21 cellular contexts compared by ENCODE assay signal in the genomic region with DNA sequence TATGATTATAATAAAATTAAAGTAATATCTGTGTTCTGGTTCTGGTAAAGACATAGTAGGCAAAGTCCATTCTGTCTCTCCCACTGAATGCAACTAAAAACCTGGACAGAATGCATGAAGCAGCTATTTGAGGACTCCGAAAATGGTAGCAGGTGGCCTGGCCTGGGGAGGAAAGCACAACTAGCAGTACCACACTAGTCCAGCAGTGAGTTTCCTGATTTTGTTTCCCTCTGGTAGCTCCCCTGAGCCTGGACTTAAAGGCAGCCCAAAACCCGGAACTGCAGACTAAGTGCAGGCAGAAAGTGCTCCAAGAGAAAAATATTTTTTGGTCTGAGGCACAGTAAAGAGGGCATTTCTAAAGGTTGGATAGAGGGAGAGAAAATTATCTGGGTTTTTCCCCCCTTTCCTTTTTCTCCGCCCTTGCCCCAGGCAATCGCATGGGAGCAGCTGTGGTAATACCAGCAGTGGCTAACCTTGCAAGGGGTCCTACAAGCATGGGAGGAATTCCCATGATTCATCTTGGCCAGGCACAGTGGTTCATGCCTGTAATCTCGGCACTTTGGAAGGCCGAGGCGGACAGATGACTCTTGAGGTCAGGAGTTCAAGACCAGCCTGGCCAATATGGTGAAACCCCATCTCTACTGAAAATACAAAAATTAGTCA. TPM values are rescaled to one million over a fixed set of nuclear protein-coding genes. Genes with fewer than 3 reads are reported as not detected.
DNase-seq lines count a peak whose midpoint lies in the region; ATAC-seq and TF ChIP-seq lines count a peak whose summit lies in the region.
"Had no signal": no experiment of that assay in that cellular context is flagged by ENCODE, and none has a peak within 500 bp of the region (broad histone marks: within the 10 kb centered on the region; RNA-seq: fewer than 3 reads in every experiment).

No MANE protein-coding gene starts in this region.

- no peak for TF ChIP-seq POLR2A in IMR-90 (IDR thresholded peaks at IDR 0.05; ENCODE audit: low read depth, low read length)
- no peak for TF ChIP-seq POLR2A in spleen (IDR thresholded peaks at IDR 0.05)

- CTCF ChIA-PET in IMR-90 (lab: Yijun Ruan, JAX): no interaction called here

- no peak overlapping the region for H2BK120ac ChIP-seq in IMR-90 (ENCODE audit: low read depth, low read length)

- H2BK20ac ChIP-seq in IMR-90 (ENCODE audit: low read depth, low read length): no peak overlapping the region

- no peak overlapping the region for H2AFZ ChIP-seq in IMR-90 (replicated peaks; ENCODE audit: low read length, poor library complexity)

- DNase-seq in AG20443 (ENCODE audit: low spot score) (peak; percentile 10), IMR-90 (peak; percentile 28), astrocyte of the spinal cord (ENCODE audit: low read depth, low spot score) (peak; percentile 4), kidney tubule cell (ENCODE audit: low spot score) (peak; percentile 61), Right ventricle myocardium superior (no peak), spleen (no peak), SIG-M5 (lab: John Stamatoyannopoulos, UW) (no peak), H4 (ENCODE audit: low spot score) (no peak)
- DNase-seq: activated CD4-positive, alpha-beta T cell treated with anti-CD3 and anti-CD28 coated beads, Interleukin-2, amount 50 U/mL, for 1 hour; activated effector memory CD4-positive, alpha-beta T cell treated with anti-CD3 and anti-CD28 coated beads, Interleukin-2, amount 50 U/mL, for 16 hours; activated naive CD8-positive, alpha-beta T cell treated with anti-CD3 and anti-CD28 coated beads, Interleukin-2, amount 50 U/mL, for 24 hours; heart left ventricle; left ventricle myocardium superior; NCI-H1105 treated with DMSO at 0.1 percent for 48 hours; NCI-H2029 treated with DMSO at 0.1 percent for 48 hours; nephron progenitor cell; NK-92 treated with Interleukin-12 subunit alpha and Interleukin-12 subunit beta, amount 100 ng/mL, for 24 hours; WERI-Rb-1 had no signal

- H3K36me3 ChIP-seq in IMR-90 (ENCODE audit: control insufficient read depth, insufficient read depth, low read length) (peaks cover 6% of the 10 kb centered on the region), spleen (peaks cover 0 to 58% (median 25%) of the 10 kb centered on the region in 6 donors)
- H3K36me3 ChIP-seq: breast epithelium had no signal

- no peak for TF ChIP-seq CTCF in IMR-90 (conservative IDR thresholded peaks at IDR 0.05; ENCODE audit: low read depth, low read length)
- TF ChIP-seq CTCF in astrocyte of the spinal cord (IDR thresholded peaks at IDR 0.05; ENCODE audit: low read depth, low read length): no peak
- TF ChIP-seq CTCF in spleen (IDR thresholded peaks at IDR 0.05 in 8 of 11, conservative IDR thresholded peaks at IDR 0.05 in 3 of 11): no peak

- H3K9me1 ChIP-seq in IMR-90 (ENCODE audit: insufficient read depth, low read length): peaks cover 3% of the 10 kb centered on the region; the same call in 1 of the 2 replicates

- BruUV-seq in IMR-90 (replicated peaks; lab: Mats Ljungman, UMichigan): no TSS peak

- no peak overlapping the region for H3K9ac ChIP-seq in IMR-90 (ENCODE audit: low read depth, low read length)

- no peak overlapping the region for H3K4ac ChIP-seq in IMR-90 (ENCODE audit: low read depth, low read length)

- H3K23ac ChIP-seq in IMR-90 (ENCODE audit: low read depth, low read length): no peak overlapping the region

- no peak overlapping the region for H3K4me2 ChIP-seq in IMR-90 (ENCODE audit: low read depth, low read length)

- TF ChIP-seq RAD21 in IMR-90 (IDR thresholded peaks at IDR 0.05; ENCODE audit: low read length): no peak

- H2AK9ac ChIP-seq in IMR-90 (replicated peaks; ENCODE audit: low read depth, low read length, poor library complexity): no peak overlapping the region

- no peak overlapping the region for H3K56ac ChIP-seq in IMR-90 (ENCODE audit: extremely low read depth, insufficient read depth, low read length)

- no peak overlapping the region for H2BK15ac ChIP-seq in IMR-90 (ENCODE audit: low read depth, low read length)

- H3K4me1 ChIP-seq in IMR-90 (ENCODE audit: control insufficient read depth, insufficient read depth, low read length) (peaks cover 6% of the 10 kb centered on the region; the same call in 1 of the 2 replicates), spleen (peaks cover 0 to 14% (median 2%) of the 10 kb centered on the region in 6 donors)
- H3K4me1 ChIP-seq: breast epithelium had no signal

- no peak overlapping the region for H3K14ac ChIP-seq in IMR-90 (replicated peaks; ENCODE audit: low read depth, low read length)

- in situ Hi-C loops in IMR-90 (cut with MboI; ENCODE audit: low sequenced_read_pairs): no loop called here
- in situ Hi-C loops in astrocyte of the spinal cord (cut with HindIII; ENCODE audit: low sequenced_read_pairs): no loop called here

- H3K9me3 ChIP-seq in IMR-90 (ENCODE audit: control insufficient read depth, insufficient read depth, low read length): no peaks in the 10 kb centered on the region
- no peaks in the 10 kb centered on the region for H3K9me3 ChIP-seq in spleen
- H3K9me3 ChIP-seq: breast epithelium, heart left ventricle had no signal

- no peak overlapping the region for H3K18ac ChIP-seq in IMR-90 (ENCODE audit: low read depth, low read length)

- H2AK5ac ChIP-seq in IMR-90 (ENCODE audit: low read depth, low read length): no peak overlapping the region

- H3K4me3 ChIP-seq in IMR-90 (ENCODE audit: insufficient read depth, low read depth, low read length) (no peak overlapping the region), astrocyte of the spinal cord (ENCODE audit: low read depth, low read length) (no peak overlapping the region), spleen (no peak overlapping the region)
- H3K4me3 ChIP-seq: breast epithelium, heart left ventricle had no signal

- intact Hi-C loops in IMR-90 (cut with micrococcal nuclease): no loop called here
- intact Hi-C loops in Right ventricle myocardium superior (cut with DNase I): no loop called here
- intact Hi-C loops in spleen (cut with DNase I; ENCODE audit: low total_unique reads): no loop called here

- H3K27me3 ChIP-seq in IMR-90 (ENCODE audit: control insufficient read depth, insufficient read depth, low read length) (no peaks in the 10 kb centered on the region), spleen (replicated peaks in 1 of 7) (no peaks in the 10 kb centered on the region)
- H3K27me3 ChIP-seq: breast epithelium, heart left ventricle had no signal

- dilution Hi-C loops in IMR-90 (cut with HindIII; ENCODE audit: low sequenced_read_pairs, unreplicated experiment): no loop called here

- H4K91ac ChIP-seq in IMR-90 (ENCODE audit: insufficient read depth, low read depth, low read length): no peak overlapping the region

- peaks cover 14% of the 10 kb centered on the region for H4K20me1 ChIP-seq in IMR-90 (ENCODE audit: insufficient read depth, low read length)

- H4K8ac ChIP-seq in IMR-90 (ENCODE audit: low read depth in 2 of 2, low read length in 2 of 2): no peak overlapping the region

- no peak overlapping the region for H4K5ac ChIP-seq in IMR-90 (ENCODE audit: low read depth, low read length)

- peaks cover 27 to 58% of the 10 kb centered on the region in 2 experiments for H3K79me1 ChIP-seq in IMR-90 (ENCODE audit: low read depth in 1 of 2, low read length in 2 of 2)

- H3K27ac ChIP-seq in IMR-90 (ENCODE audit: insufficient read depth, low read length): no peak overlapping the region
- H3K27ac ChIP-seq in spleen: no peak overlapping the region
- H3K27ac ChIP-seq: breast epithelium, C4-2B, heart left ventricle, WERI-Rb-1 had no signal

- 57% methylated on average over 2 of the region's 7 CpGs; no CpG with 5 or more reads in 1 of the 2 experiments for WGBS in IMR-90 (ENCODE audit: extremely low coverage in 2 of 2, insufficient read length in 1 of 2), 2 experiments
- WGBS in spleen, 5 donors: 86 to 95% (median 90%) methylated on average over 7 of the region's 7 CpGs

- no peak for ATAC-seq in IMR-90 (ENCODE audit: low read depth)
- ATAC-seq in Right ventricle myocardium superior (ENCODE audit: poor library complexity): no peak
- ATAC-seq: activated naive CD8-positive, alpha-beta T cell treated with anti-CD3 and anti-CD28 coated beads, Interleukin-2, amount 50 U/mL, for 24 hours; heart left ventricle; left ventricle myocardium superior; sciatic nerve had no signal

- POLR2A ChIA-PET in IMR-90 (lab: Charles Lee; ENCODE audit: unreplicated experiment): no interaction called here

- H2BK5ac ChIP-seq in IMR-90 (ENCODE audit: low read depth, low read length, poor library complexity, severe bottlenecking): no peak overlapping the region

TF ChIP-seq in IMR-90, 13 proteins besides CTCF, POLR2A, EP300 and RAD21 (continues in another document):
- TF ChIP-seq RFX5 (IDR thresholded peaks at IDR 0.05; ENCODE audit: low read depth, low read length) (no peak), MXI1 (IDR thresholded peaks at IDR 0.05; ENCODE audit: borderline replicate concordance, low read depth, low read length) (no peak), BHLHE40 (IDR thresholded peaks at IDR 0.05; ENCODE audit: low read depth, low read length) (no peak), MAZ (IDR thresholded peaks at IDR 0.05; ENCODE audit: borderline replicate concordance, low read depth, low read length) (no peak), CHD1 (IDR thresholded peaks at IDR 0.05; ENCODE audit: low read depth, low read length) (no peak), MAFK (IDR thresholded peaks at IDR 0.05; ENCODE audit: low read depth, low read length) (no peak)
- TF ChIP-seq, protein P1, sequence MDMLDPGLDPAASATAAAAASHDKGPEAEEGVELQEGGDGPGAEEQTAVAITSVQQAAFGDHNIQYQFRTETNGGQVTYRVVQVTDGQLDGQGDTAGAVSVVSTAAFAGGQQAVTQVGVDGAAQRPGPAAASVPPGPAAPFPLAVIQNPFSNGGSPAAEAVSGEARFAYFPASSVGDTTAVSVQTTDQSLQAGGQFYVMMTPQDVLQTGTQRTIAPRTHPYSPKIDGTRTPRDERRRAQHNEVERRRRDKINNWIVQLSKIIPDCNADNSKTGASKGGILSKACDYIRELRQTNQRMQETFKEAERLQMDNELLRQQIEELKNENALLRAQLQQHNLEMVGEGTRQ (IDR thresholded peaks at IDR 0.05; ENCODE audit: low read depth, low read length): no peak

RNA-seq across cellular contexts. Expression of gene ASXL2, which starts 32.3 kb away (rescaled TPM):
- total RNA-seq in IMR-90 (2012; rRNA removed) (7.5 and 8.1 TPM in 2 replicates), Right ventricle myocardium superior (21.3 TPM), spleen (10 to 100 TPM; 33.8 to 51.3 (median 43.2) TPM)
- polyA plus RNA-seq in IMR-90 (2012; rRNA removed) (4.9 and 5.3 TPM in 2 replicates), spleen (1 to 10 TPM; 2.0 to 3.0 (median 2.1) TPM)
- polyA plus RNA-seq in IMR-90 (2012; cell fraction: cytosol; rRNA removed): 1.4 TPM in 2 replicates
- 2.6 and 8.2 TPM in 2 replicates for polyA plus RNA-seq in IMR-90 (2012; cell fraction: nucleus; rRNA removed; ENCODE audit: low replicate concordance)
- total RNA-seq in H4 (2014; rRNA removed; shearing (Covaris generic)): 4.4 TPM in 2 replicates

Comparison
In these comparisons a context has a peak if more than half of its experiments do, and no peak if none do; other contexts are left out.
1. DNase-seq: peak in AG20443 (single experiment), IMR-90 (single experiment), astrocyte of the spinal cord (single experiment) and kidney tubule cell (single experiment); none in Right ventricle myocardium superior (single experiment), spleen (single experiment), SIG-M5 (single experiment) and H4 (single experiment).